In the genomic region with DNA sequence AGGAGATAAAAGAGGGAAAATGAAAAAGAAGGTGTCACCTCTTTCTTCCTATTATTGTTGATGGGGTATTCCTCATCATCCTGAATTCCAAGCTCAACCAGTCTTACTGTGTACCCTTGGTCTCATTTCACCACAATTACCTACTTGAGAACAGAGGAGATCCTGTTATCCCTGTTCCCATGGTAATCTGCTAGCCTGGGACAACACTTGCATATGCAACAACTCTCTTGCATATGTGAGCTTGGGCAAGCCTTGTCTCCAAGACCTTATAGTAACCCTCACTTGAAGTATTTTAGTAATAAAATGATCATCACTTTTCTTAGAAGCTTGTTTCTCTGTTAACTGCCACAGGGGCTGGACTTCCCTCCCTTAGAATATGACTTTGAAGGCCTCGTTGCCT, we compare ENCODE assay signal across 32 cellular contexts.
"Had no signal": no experiment of that assay in that cellular context is flagged by ENCODE, and none has a peak within 500 bp of the region (broad histone marks: within the 10 kb centered on the region; RNA-seq: fewer than 3 reads in every experiment).

No MANE protein-coding gene starts in this region.

- H3K27me3 ChIP-seq: esophagus muscularis mucosa, foreskin keratinocyte, gastroesophageal sphincter, neutrophil, right atrium auricular region, suprapubic skin, thyroid gland, vagina had no signal

- H3K27ac ChIP-seq: coronary artery, esophagus muscularis mucosa, foreskin keratinocyte, gastroesophageal sphincter, heart right ventricle, lower lobe of right lung, neutrophil, pancreas, prostate gland, right atrium auricular region, suprapubic skin, thyroid gland, vagina had no signal

- H3K4me1 Mint-ChIP-seq: immature natural killer cell; naive thymus-derived CD4-positive, alpha-beta T cell; stimulated activated naive CD8-positive, alpha-beta T cell treated with anti-CD3 and anti-CD28 coated beads, Interleukin-15, amount 100 ng/mL, for 72 hours had no signal

- H3K9me3 ChIP-seq: esophagus muscularis mucosa, gastroesophageal sphincter, heart right ventricle, lower lobe of right lung, neutrophil, pancreas, prostate gland, right atrium auricular region, suprapubic skin, thyroid gland, vagina had no signal

- H3K4me3 ChIP-seq: coronary artery, esophagus muscularis mucosa, gastroesophageal sphincter, heart right ventricle, lower lobe of right lung, pancreas, prostate gland, right atrium auricular region, smooth muscle cell, suprapubic skin, thyroid gland, vagina had no signal

- DNase-seq: dermis blood vessel endothelial cell; effector memory CD4-positive, alpha-beta T cell; foreskin keratinocyte; glutamatergic neuron; heart right ventricle; hippocampal formation; immature natural killer cell; islet precursor cell; kidney glomerular epithelial cell; left colon; left ventricle myocardium superior; lower lobe of right lung; naive thymus-derived CD4-positive, alpha-beta T cell; stimulated activated CD4-positive, alpha-beta T cell treated with anti-CD3 and anti-CD28 coated beads, Interleukin-12 subunit alpha, Interleukin-12 subunit beta, amount 100 ng/mL, for 4 hours; stimulated activated CD4-positive, alpha-beta T cell treated with anti-CD3 and anti-CD28 coated beads, Interleukin-1b, Interleukin-23, amount 100 ng/mL, for 48 hours; stimulated activated CD4-positive, alpha-beta T cell treated with anti-CD3 and anti-CD28 coated beads, Interleukin-4, amount 100 ng/mL, for 1 hour; stimulated activated CD8-positive, alpha-beta memory T cell treated with anti-CD3 and anti-CD28 coated beads, Interleukin-4, amount 100 ng/mL, for 48 hours; stimulated activated naive CD4-positive, alpha-beta T cell; stimulated activated naive CD8-positive, alpha-beta T cell treated with anti-CD3 and anti-CD28 coated beads, Interleukin-15, amount 100 ng/mL, for 72 hours; thyroid gland; trophoblast cell had no signal

- H3K27ac Mint-ChIP-seq: immature natural killer cell; naive thymus-derived CD4-positive, alpha-beta T cell; stimulated activated naive CD8-positive, alpha-beta T cell treated with anti-CD3 and anti-CD28 coated beads, Interleukin-15, amount 100 ng/mL, for 72 hours had no signal

- H3K36me3 Mint-ChIP-seq: immature natural killer cell; naive thymus-derived CD4-positive, alpha-beta T cell had no signal

- H3K4me3 Mint-ChIP-seq: immature natural killer cell; naive thymus-derived CD4-positive, alpha-beta T cell; stimulated activated naive CD8-positive, alpha-beta T cell treated with anti-CD3 and anti-CD28 coated beads, Interleukin-15, amount 100 ng/mL, for 72 hours had no signal

- H3K27me3 Mint-ChIP-seq: naive thymus-derived CD4-positive, alpha-beta T cell; stimulated activated naive CD8-positive, alpha-beta T cell treated with anti-CD3 and anti-CD28 coated beads, Interleukin-15, amount 100 ng/mL, for 72 hours had no signal

- H3K4me1 ChIP-seq: esophagus muscularis mucosa, foreskin keratinocyte, gastroesophageal sphincter, heart right ventricle, lower lobe of right lung, pancreas, prostate gland, right atrium auricular region, suprapubic skin, thyroid gland, vagina had no signal

- H3K36me3 ChIP-seq: esophagus muscularis mucosa, gastroesophageal sphincter, heart right ventricle, lower lobe of right lung, neutrophil, pancreas, prostate gland, right atrium auricular region, suprapubic skin, thyroid gland, vagina had no signal

- ATAC-seq: foreskin keratinocyte; gastroesophageal sphincter; heart right ventricle; left colon; left ventricle myocardium superior; lower lobe of right lung; naive thymus-derived CD4-positive, alpha-beta T cell; sciatic nerve; stimulated activated naive CD8-positive, alpha-beta T cell treated with anti-CD3 and anti-CD28 coated beads, Interleukin-15, amount 100 ng/mL, for 72 hours had no signal
